In genomic region chr6:32178547-32179440, GRCh38 we compare ENCODE assay signal across 1 cellular context.
A peak's percentile ranks its signal among the peaks of the same experiment; 100 is the strongest.
TF ChIP-seq lines count a peak whose summit lies in the region.

No MANE protein-coding gene starts in this region.

TF ChIP-seq in HepG2, 621 proteins besides CTCF, POLR2A, EP300 and RAD21 (continued from another document and continues in another):
- no peak for TF ChIP-seq GRHL1 (CRISPR knock-in tag; conservative IDR thresholded peaks at IDR 0.05)
- no peak for TF ChIP-seq ELF3 (CRISPR knock-in tag; IDR thresholded peaks at IDR 0.05)
- TF ChIP-seq HDAC1 (CRISPR knock-in tag; IDR thresholded peaks at IDR 0.05): no peak; the same call in none of the 2 replicates
- TF ChIP-seq ZBTB49 (CRISPR knock-in tag; IDR thresholded peaks at IDR 0.05; ENCODE audit: borderline replicate concordance): no peak
- no peak for TF ChIP-seq ZNF597 (CRISPR knock-in tag; IDR thresholded peaks at IDR 0.05)
- TF ChIP-seq THAP9 (CRISPR knock-in tag; IDR thresholded peaks at IDR 0.05; ENCODE audit: borderline replicate concordance): no peak; the same call in none of the 2 replicates
- no peak for TF ChIP-seq NKX3-1 (CRISPR knock-in tag; IDR thresholded peaks at IDR 0.05)
- no peak; the same call in 1 of the 2 replicates for TF ChIP-seq ZNF430 (CRISPR knock-in tag; IDR thresholded peaks at IDR 0.05)
- no peak for TF ChIP-seq ATF7-NPFF (CRISPR knock-in tag; IDR thresholded peaks at IDR 0.05; ENCODE audit: low read depth)
- TF ChIP-seq HNF1B (CRISPR knock-in tag; IDR thresholded peaks at IDR 0.05): no peak
- no peak for TF ChIP-seq NFYC (CRISPR knock-in tag; IDR thresholded peaks at IDR 0.05)
- peak; percentile 84 for TF ChIP-seq KDM5A (IDR thresholded peaks at IDR 0.05; ENCODE audit: borderline replicate concordance, low read length)
- TF ChIP-seq SKIL (CRISPR knock-in tag; IDR thresholded peaks at IDR 0.05; ENCODE audit: borderline replicate concordance): 0 out of 2 replicates have a peak, but pooled peaks have one; percentile 22
- no peak for TF ChIP-seq PRDM4 (CRISPR knock-in tag; IDR thresholded peaks at IDR 0.05; ENCODE audit: borderline replicate concordance)
- TF ChIP-seq NCOA5 (CRISPR knock-in tag; IDR thresholded peaks at IDR 0.05): no peak
- TF ChIP-seq ZNF670 (CRISPR knock-in tag; IDR thresholded peaks at IDR 0.05; ENCODE audit: borderline replicate concordance): no peak
- no peak for TF ChIP-seq FOSL1 (CRISPR knock-in tag; IDR thresholded peaks at IDR 0.05; ENCODE audit: borderline replicate concordance)
- no peak for TF ChIP-seq CCAR2 (optimal IDR thresholded peaks at IDR 0.05; ENCODE audit: low read depth, low read length)
- no peak; the same call in 1 of the 2 replicates for TF ChIP-seq ZGPAT (CRISPR knock-in tag; IDR thresholded peaks at IDR 0.05)
- no peak for TF ChIP-seq PRPF4 (IDR thresholded peaks at IDR 0.05; ENCODE audit: low read depth, low read length, poor library complexity, severe bottlenecking)
- TF ChIP-seq ZFX (CRISPR knock-in tag; IDR thresholded peaks at IDR 0.05; ENCODE audit: low read depth): no peak; the same call in 1 of the 2 replicates
- no peak for TF ChIP-seq RFX5 (IDR thresholded peaks at IDR 0.05; ENCODE audit: low read depth, low read length)
- no peak for TF ChIP-seq ZNF510 (CRISPR knock-in tag; IDR thresholded peaks at IDR 0.05; ENCODE audit: low read depth)
- no peak for TF ChIP-seq MLXIP (CRISPR knock-in tag; IDR thresholded peaks at IDR 0.05; ENCODE audit: borderline replicate concordance)
- TF ChIP-seq SNAPC4 (CRISPR knock-in tag; IDR thresholded peaks at IDR 0.05): peak; percentile 57; the same call in 1 of the 2 replicates
